ENCODE assay signal across 1 cellular context in the genomic region with DNA sequence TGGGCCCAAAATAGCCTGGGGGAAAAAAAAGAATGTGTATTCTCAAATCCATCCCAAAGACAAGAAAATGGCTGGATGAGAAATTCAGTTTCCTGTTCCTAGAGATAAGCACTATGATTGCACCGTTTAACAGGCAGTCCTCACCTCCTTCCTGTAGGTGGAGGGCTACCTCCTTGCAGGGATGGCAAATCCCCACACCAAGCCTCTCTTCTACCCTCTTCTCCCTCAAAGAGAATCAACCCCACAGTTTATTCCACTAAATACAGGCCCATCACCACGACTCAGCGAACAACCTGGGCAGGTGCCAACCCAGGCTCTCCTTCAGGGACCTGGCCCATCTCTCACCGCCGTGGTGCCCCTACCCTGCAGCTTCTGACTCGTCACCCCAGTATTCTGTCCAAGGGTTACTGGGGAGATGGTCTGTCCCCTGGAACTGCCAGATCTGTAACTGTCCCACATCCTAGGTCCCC.
TF ChIP-seq lines count a peak whose summit lies in the region.

No MANE protein-coding gene starts in this region.

TF ChIP-seq in IMR-90, 13 proteins besides CTCF, POLR2A, EP300 and RAD21:
- TF ChIP-seq, protein P1, sequence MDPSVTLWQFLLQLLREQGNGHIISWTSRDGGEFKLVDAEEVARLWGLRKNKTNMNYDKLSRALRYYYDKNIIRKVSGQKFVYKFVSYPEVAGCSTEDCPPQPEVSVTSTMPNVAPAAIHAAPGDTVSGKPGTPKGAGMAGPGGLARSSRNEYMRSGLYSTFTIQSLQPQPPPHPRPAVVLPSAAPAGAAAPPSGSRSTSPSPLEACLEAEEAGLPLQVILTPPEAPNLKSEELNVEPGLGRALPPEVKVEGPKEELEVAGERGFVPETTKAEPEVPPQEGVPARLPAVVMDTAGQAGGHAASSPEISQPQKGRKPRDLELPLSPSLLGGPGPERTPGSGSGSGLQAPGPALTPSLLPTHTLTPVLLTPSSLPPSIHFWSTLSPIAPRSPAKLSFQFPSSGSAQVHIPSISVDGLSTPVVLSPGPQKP (IDR thresholded peaks at IDR 0.05; ENCODE audit: borderline replicate concordance, low read depth, low read length), result no peak
- TF ChIP-seq, protein P2, sequence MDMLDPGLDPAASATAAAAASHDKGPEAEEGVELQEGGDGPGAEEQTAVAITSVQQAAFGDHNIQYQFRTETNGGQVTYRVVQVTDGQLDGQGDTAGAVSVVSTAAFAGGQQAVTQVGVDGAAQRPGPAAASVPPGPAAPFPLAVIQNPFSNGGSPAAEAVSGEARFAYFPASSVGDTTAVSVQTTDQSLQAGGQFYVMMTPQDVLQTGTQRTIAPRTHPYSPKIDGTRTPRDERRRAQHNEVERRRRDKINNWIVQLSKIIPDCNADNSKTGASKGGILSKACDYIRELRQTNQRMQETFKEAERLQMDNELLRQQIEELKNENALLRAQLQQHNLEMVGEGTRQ (IDR thresholded peaks at IDR 0.05; ENCODE audit: low read depth, low read length), result no peak
- TF ChIP-seq NFE2L2 (IDR thresholded peaks at IDR 0.05; ENCODE audit: low read depth, low read length) (peak; percentile 38; the same call in 1 of the 2 replicates), MAFK (IDR thresholded peaks at IDR 0.05; ENCODE audit: low read depth, low read length) (no peak), CHD1 (IDR thresholded peaks at IDR 0.05; ENCODE audit: low read depth, low read length) (no peak), SMC3 (IDR thresholded peaks at IDR 0.05; ENCODE audit: low read depth, low read length) (no peak)
TF ChIP-seq in IMR-90: peak in this region for 1.
